In the genomic region with DNA sequence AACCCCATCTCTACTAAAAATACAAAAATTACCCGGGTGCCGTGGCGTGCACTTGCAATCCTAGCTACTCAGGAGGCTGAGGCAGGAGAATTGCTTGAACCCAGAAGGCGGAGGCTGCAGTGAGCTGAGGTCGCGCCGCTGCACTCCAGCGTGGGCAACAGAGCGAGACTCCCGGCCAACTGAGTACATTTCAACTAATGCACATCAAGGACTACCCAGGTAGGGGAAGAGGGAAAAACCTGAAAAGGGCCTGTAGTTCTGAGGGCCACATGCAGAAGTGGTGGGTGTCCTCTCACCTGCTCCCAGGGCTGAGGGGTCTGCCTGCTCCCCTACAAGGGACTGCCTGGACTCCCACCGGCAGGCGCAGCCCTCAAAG, we compare ENCODE assay signal across 9 cellular contexts. TPM values are rescaled to one million over a fixed set of nuclear protein-coding genes. Genes with fewer than 3 reads are reported as not detected.
DNase-seq lines count a peak whose midpoint lies in the region; ATAC-seq and TF ChIP-seq lines count a peak whose summit lies in the region.
"Had no signal": no experiment of that assay in that cellular context is flagged by ENCODE, and none has a peak within 500 bp of the region (broad histone marks: within the 10 kb centered on the region; RNA-seq: fewer than 3 reads in every experiment).

No MANE protein-coding gene starts in this region.

- peak overlapping the region; percentile 45; the same call in 1 of the 2 replicates for H3K4me3 ChIP-seq in GM08714 (ENCODE audit: low read length)
- peak overlapping the region; percentile 54 for H3K4me3 ChIP-seq in WI38 (ENCODE audit: low read depth, low read length)
- peak overlapping the region in 3 of 4 donors; percentile 46 to 58 (median 55) for H3K4me3 ChIP-seq in sigmoid colon

- no peaks in the 10 kb centered on the region for H3K9me3 ChIP-seq in sigmoid colon

- intact Hi-C loops in sigmoid colon (cut with DNase I) = no loop called here

- no peak for TF ChIP-seq EP300 in sigmoid colon (IDR thresholded peaks at IDR 0.05)

- ATAC-seq in foreskin keratinocyte (no peak), HG03175 (IDR thresholded peaks at IDR 0.05; ENCODE audit: unreplicated experiment) (no peak)

- WGBS in sigmoid colon, 2 donors = 32 to 58% methylated on average over 12 of the region's 12 CpGs

- H3K4me1 ChIP-seq in foreskin keratinocyte = peaks cover 10% of the 10 kb centered on the region
- peaks cover 0 to 36% (median 28%) of the 10 kb centered on the region in 4 donors for H3K4me1 ChIP-seq in sigmoid colon

- TF ChIP-seq CTCF in WI38 (IDR thresholded peaks at IDR 0.05; ENCODE audit: low read depth, low read length) (no peak), foreskin keratinocyte (conservative IDR thresholded peaks at IDR 0.05) (no peak), sigmoid colon (IDR thresholded peaks at IDR 0.05) (no peak)

- no peak for TF ChIP-seq POLR2A in sigmoid colon (IDR thresholded peaks at IDR 0.05)

- peak overlapping the region; percentile 66 for H3K27ac ChIP-seq in foreskin keratinocyte
- peak overlapping the region; percentile 63 to 78 (median 77) for H3K27ac ChIP-seq in sigmoid colon

- no peaks in the 10 kb centered on the region for H3K36me3 ChIP-seq in sigmoid colon

- H3K27me3 ChIP-seq in foreskin keratinocyte (peaks cover 5% of the 10 kb centered on the region), sigmoid colon (no peaks in the 10 kb centered on the region)

- DNase-seq in foreskin keratinocyte (no peak), sigmoid colon (no peak), SW 1271 (lab: John Stamatoyannopoulos, UW) (no peak), NCI-H128 (lab: John Stamatoyannopoulos, UW; ENCODE audit: unreplicated experiment) (no peak), SKM-1 (lab: John Stamatoyannopoulos, UW; ENCODE audit: unreplicated experiment) (no peak)
- DNase-seq: NCI-H748 treated with DMSO at 0.1 percent for 48 hours had no signal

RNA-seq across cellular contexts. Expression of a gene that starts 0.6 kb away (rescaled TPM):
- total RNA-seq in foreskin keratinocyte = 3.2 and 3.4 TPM in 2 replicates
- polyA plus RNA-seq in foreskin keratinocyte = 2.0 and 2.2 TPM in 2 replicates
- total RNA-seq in sigmoid colon = 10 to 100 TPM in 1 of 4 donors, 1 to 10 TPM in 3; 2.6 to 15.0 (median 6.4) TPM
- polyA plus RNA-seq in sigmoid colon = 10 to 100 TPM in 2 of 3 donors, 1 to 10 TPM in 1; 6.6 to 31.1 (median 13.4) TPM

RNA-seq across cellular contexts. Expression of a gene that starts 22.6 kb away (rescaled TPM):
- total RNA-seq in foreskin keratinocyte (3.5 and 4.4 TPM in 2 replicates), sigmoid colon (1 to 10 TPM; 3.2 to 7.8 (median 4.3) TPM)
- polyA plus RNA-seq in foreskin keratinocyte (5.8 and 6.5 TPM in 2 replicates), sigmoid colon (10 to 100 TPM; 15.0 to 18.9 (median 16.6) TPM)

RNA-seq across cellular contexts. Expression of a gene that starts 40.1 kb away (rescaled TPM):
- 11.6 and 12.7 TPM in 2 replicates for total RNA-seq in foreskin keratinocyte
- polyA plus RNA-seq in foreskin keratinocyte = 7.3 and 7.7 TPM in 2 replicates
- 10 to 100 TPM; 19.6 to 25.5 (median 21.8) TPM for total RNA-seq in sigmoid colon
- 10 to 100 TPM; 12.5 to 24.0 (median 13.8) TPM for polyA plus RNA-seq in sigmoid colon

RNA-seq across cellular contexts. Expression of a gene that starts 40.4 kb away (rescaled TPM):
- total RNA-seq in foreskin keratinocyte (318 and 323 TPM in 2 replicates), sigmoid colon (100 to 1,000 TPM; 303 to 480 (median 367) TPM)
- polyA plus RNA-seq in foreskin keratinocyte (425 and 434 TPM in 2 replicates), sigmoid colon (100 to 1,000 TPM; 481 to 726 (median 592) TPM)

RNA-seq across cellular contexts. Expression of a gene that starts 44.4 kb away (rescaled TPM):
- 76.5 and 76.8 TPM in 2 replicates for total RNA-seq in foreskin keratinocyte
- polyA plus RNA-seq in foreskin keratinocyte = 109 and 111 TPM in 2 replicates
- 100 to 1,000 TPM in 1 of 4 donors, 10 to 100 TPM in 3; 60.7 to 109 (median 82.4) TPM for total RNA-seq in sigmoid colon
- polyA plus RNA-seq in sigmoid colon = 100 to 1,000 TPM; 102 to 116 (median 110) TPM
